ENCODE assay signal across 15 cellular contexts in the genomic region with DNA sequence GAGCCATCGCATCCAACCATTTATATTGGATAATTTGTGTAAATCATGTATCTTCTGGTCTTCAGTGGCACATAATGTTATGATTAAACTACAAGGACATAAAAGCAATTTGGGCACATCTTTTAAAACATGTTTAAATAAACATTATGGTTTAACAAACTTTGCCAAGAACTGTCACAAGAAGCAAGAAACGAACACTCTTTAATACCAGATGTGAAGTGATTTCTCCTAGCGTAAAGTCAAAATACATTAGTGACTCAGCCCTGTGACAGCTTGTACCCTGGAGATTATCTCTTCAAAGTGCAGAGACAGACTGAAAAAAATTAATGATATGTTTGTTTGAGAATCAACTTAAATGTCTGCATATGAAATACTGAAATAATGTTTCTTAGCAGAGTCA.
"Had no signal": no experiment of that assay in that cellular context is flagged by ENCODE, and none has a peak within 500 bp of the region (broad histone marks: within the 10 kb centered on the region; RNA-seq: fewer than 3 reads in every experiment).

No MANE protein-coding gene starts in this region.

- H3K9me3 Mint-ChIP-seq: activated naive CD4-positive, alpha-beta T cell treated with anti-CD3 and anti-CD28 coated beads, Interleukin-2, amount 50 U/mL, for 24 hours; naive thymus-derived CD4-positive, alpha-beta T cell had no signal

- H3K9me3 ChIP-seq: colonic mucosa, prostate gland, right lobe of liver had no signal

- H3K27ac Mint-ChIP-seq: activated naive CD4-positive, alpha-beta T cell treated with anti-CD3 and anti-CD28 coated beads, Interleukin-2, amount 50 U/mL, for 24 hours; immature natural killer cell; naive thymus-derived CD4-positive, alpha-beta T cell had no signal

- H3K4me1 ChIP-seq: colonic mucosa, prostate gland, right lobe of liver, spleen had no signal

- H3K36me3 Mint-ChIP-seq: activated naive CD4-positive, alpha-beta T cell treated with anti-CD3 and anti-CD28 coated beads, Interleukin-2, amount 50 U/mL, for 24 hours; immature natural killer cell; naive thymus-derived CD4-positive, alpha-beta T cell had no signal

- H3K36me3 ChIP-seq: colonic mucosa, prostate gland, right lobe of liver, spleen had no signal

- DNase-seq: activated CD4-positive, alpha-beta T cell treated with anti-CD3 and anti-CD28 coated beads, Interleukin-2, amount 50 U/mL, for 1 hour; colonic mucosa; effector CD4-positive, alpha-beta T cell; immature natural killer cell; left cardiac atrium; naive thymus-derived CD4-positive, alpha-beta T cell; nucleus accumbens; right lobe of liver; spleen; stimulated activated CD4-positive, alpha-beta T cell treated with anti-CD3 and anti-CD28 coated beads, Interleukin-1b, Interleukin-23, amount 100 ng/mL, for 48 hours; stimulated activated naive CD4-positive, alpha-beta T cell treated with Interleukin-2 at 50 U/mL for 16 hours; trophoblast cell had no signal

- H3K27me3 ChIP-seq: colonic mucosa, right lobe of liver, spleen had no signal

- ATAC-seq: left cardiac atrium; naive thymus-derived CD4-positive, alpha-beta T cell; right lobe of liver had no signal

- H3K4me3 Mint-ChIP-seq: activated naive CD4-positive, alpha-beta T cell treated with anti-CD3 and anti-CD28 coated beads, Interleukin-2, amount 50 U/mL, for 24 hours; immature natural killer cell; naive thymus-derived CD4-positive, alpha-beta T cell had no signal

- H3K4me1 Mint-ChIP-seq: activated naive CD4-positive, alpha-beta T cell treated with anti-CD3 and anti-CD28 coated beads, Interleukin-2, amount 50 U/mL, for 24 hours; immature natural killer cell; naive thymus-derived CD4-positive, alpha-beta T cell had no signal

- H3K27ac ChIP-seq: colonic mucosa, prostate gland, right lobe of liver, spleen had no signal

- H3K4me3 ChIP-seq: colonic mucosa, lung, prostate gland, right lobe of liver, spleen had no signal
